ENCODE assay signal across 1 cellular context in the genomic region with DNA sequence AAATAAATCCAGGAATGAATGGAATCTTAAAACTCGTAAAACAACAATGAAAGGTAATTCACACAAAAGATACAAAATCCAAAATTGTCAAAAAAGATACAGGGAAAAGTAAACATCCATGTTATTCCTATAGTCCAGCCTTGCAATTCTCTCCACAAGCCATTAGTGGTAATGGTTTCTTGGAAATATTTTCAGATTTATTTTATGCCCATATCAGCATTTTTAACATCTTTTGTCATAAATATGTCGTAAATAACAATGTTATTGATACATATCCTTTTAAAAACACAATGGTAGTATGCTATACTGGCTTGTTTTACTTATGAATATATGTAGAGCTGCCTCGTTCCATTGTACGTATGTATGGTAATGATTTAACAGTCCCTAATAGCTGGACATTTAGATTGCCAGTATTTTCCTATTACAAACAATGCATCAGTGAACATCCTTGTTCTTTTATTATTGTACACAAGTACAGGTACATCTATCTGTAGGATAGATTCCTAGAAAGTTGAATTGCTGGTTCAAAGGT.
TF ChIP-seq lines count a peak whose summit lies in the region.

No MANE protein-coding gene starts in this region.

TF ChIP-seq in K562, 482 proteins besides CTCF, POLR2A, EP300 and RAD21 (continued from another document):
- TF ChIP-seq ZNF316 (IDR thresholded peaks at IDR 0.05) (peak; percentile 93), MAFK (IDR thresholded peaks at IDR 0.05; ENCODE audit: low read length) (peak; percentile 74), ZNF174 (CRISPR knock-in tag; IDR thresholded peaks at IDR 0.05) (no peak), HDAC8 (tag; IDR thresholded peaks at IDR 0.05) (no peak)
